In genomic region chr21:33931799-33932390, GRCh38 we compare ENCODE assay signal across 8 cellular contexts.
A peak's percentile ranks its signal among the peaks of the same experiment; 100 is the strongest.
DNase-seq lines count a peak whose midpoint lies in the region; ATAC-seq lines count a peak whose summit lies in the region.

No MANE protein-coding gene starts in this region.

- H3K27me3 ChIP-seq in iPS-15b (ENCODE audit: control insufficient read depth, insufficient read depth, low read length): no peaks in the 10 kb centered on the region

- peak overlapping the region; percentile 90 for H3K9ac ChIP-seq in iPS-15b (ENCODE audit: low read depth, low read length)

- no peak for ATAC-seq in stimulated activated naive CD8-positive, alpha-beta T cell treated with anti-CD3 and anti-CD28 coated beads, Interleukin-15, amount 100 ng/mL, for 72 hours
- no peak for ATAC-seq in GM21825 (IDR thresholded peaks at IDR 0.05; ENCODE audit: unreplicated experiment)
- ATAC-seq in HG02798 (IDR thresholded peaks at IDR 0.05; ENCODE audit: poor library complexity, unreplicated experiment): no peak
- ATAC-seq in HG02970 (IDR thresholded peaks at IDR 0.05; ENCODE audit: low FRiP score, unreplicated experiment): no peak

- peak; percentile 43 for DNase-seq in activated T-cell treated with anti-CD3 and anti-CD28 coated beads, Interleukin-2, amount 50 U/mL, for 1 hour
- no peak for DNase-seq in activated T-cell treated with anti-CD3 and anti-CD28 coated beads for 4 hours
- DNase-seq in activated naive CD4-positive, alpha-beta T cell treated with anti-CD3 and anti-CD28 coated beads, Interleukin-2, amount 50 U/mL, for 16 hours: peak; percentile 38
- no peak for DNase-seq in stimulated activated naive CD8-positive, alpha-beta T cell treated with anti-CD3 and anti-CD28 coated beads, Interleukin-15, amount 100 ng/mL, for 72 hours

- no peaks in the 10 kb centered on the region for H3K9me3 Mint-ChIP-seq in stimulated activated naive CD8-positive, alpha-beta T cell treated with anti-CD3 and anti-CD28 coated beads, Interleukin-15, amount 100 ng/mL, for 72 hours

- H3K36me3 ChIP-seq in iPS-15b (ENCODE audit: control insufficient read depth, insufficient read depth, low read length): no peaks in the 10 kb centered on the region

- H3K4me1 ChIP-seq in iPS-15b (ENCODE audit: control insufficient read depth, insufficient read depth, low read length): peaks cover 7% of the 10 kb centered on the region

- peak overlapping the region; percentile 99 for H3K27ac Mint-ChIP-seq in stimulated activated naive CD8-positive, alpha-beta T cell treated with anti-CD3 and anti-CD28 coated beads, Interleukin-15, amount 100 ng/mL, for 72 hours

- H3K4me3 ChIP-seq in iPS-15b (ENCODE audit: low read depth, low read length): peak overlapping the region; percentile 75

- H3K4me3 Mint-ChIP-seq in stimulated activated naive CD8-positive, alpha-beta T cell treated with anti-CD3 and anti-CD28 coated beads, Interleukin-15, amount 100 ng/mL, for 72 hours: peak overlapping the region; percentile 94 to 98

- no peaks in the 10 kb centered on the region for H3K9me3 ChIP-seq in iPS-15b (ENCODE audit: control insufficient read depth, insufficient read depth, low read length)

- peaks cover 31% of the 10 kb centered on the region for H3K4me1 Mint-ChIP-seq in stimulated activated naive CD8-positive, alpha-beta T cell treated with anti-CD3 and anti-CD28 coated beads, Interleukin-15, amount 100 ng/mL, for 72 hours

- H3K27me3 Mint-ChIP-seq in stimulated activated naive CD8-positive, alpha-beta T cell treated with anti-CD3 and anti-CD28 coated beads, Interleukin-15, amount 100 ng/mL, for 72 hours: no peaks in the 10 kb centered on the region

Comparison
In these comparisons a context has a peak if more than half of its experiments do, and no peak if none do; other contexts are left out.
1. DNase-seq: peak in activated T-cell treated with anti-CD3 and anti-CD28 coated beads, Interleukin-2, amount 50 U/mL, for 1 hour (single experiment) and activated naive CD4-positive, alpha-beta T cell treated with anti-CD3 and anti-CD28 coated beads, Interleukin-2, amount 50 U/mL, for 16 hours (single experiment); none in activated T-cell treated with anti-CD3 and anti-CD28 coated beads for 4 hours (single experiment) and stimulated activated naive CD8-positive, alpha-beta T cell treated with anti-CD3 and anti-CD28 coated beads, Interleukin-15, amount 100 ng/mL, for 72 hours (0 of 2).